1 cellular context compared by ENCODE assay signal in genomic region chr1:9860887-9861286, GRCh38.
TF ChIP-seq lines count a peak whose summit lies in the region.

No MANE protein-coding gene starts in this region.

TF ChIP-seq in K562, 482 proteins besides CTCF, POLR2A, EP300 and RAD21:
- TF ChIP-seq REST (CRISPR knock-in tag; IDR thresholded peaks at IDR 0.05; ENCODE audit: low read depth) (no peak), U2AF2 (optimal IDR thresholded peaks at IDR 0.05; ENCODE audit: low read depth, low read length) (no peak), E2F8 (IDR thresholded peaks at IDR 0.05; ENCODE audit: low read depth, partially characterized antibody) (no peak), HLTF (IDR thresholded peaks at IDR 0.05) (no peak), ZNF551 (CRISPR knock-in tag; IDR thresholded peaks at IDR 0.05) (no peak), ZNF263 (CRISPR knock-in tag; IDR thresholded peaks at IDR 0.05; ENCODE audit: borderline replicate concordance) (no peak)
